In the genomic region with DNA sequence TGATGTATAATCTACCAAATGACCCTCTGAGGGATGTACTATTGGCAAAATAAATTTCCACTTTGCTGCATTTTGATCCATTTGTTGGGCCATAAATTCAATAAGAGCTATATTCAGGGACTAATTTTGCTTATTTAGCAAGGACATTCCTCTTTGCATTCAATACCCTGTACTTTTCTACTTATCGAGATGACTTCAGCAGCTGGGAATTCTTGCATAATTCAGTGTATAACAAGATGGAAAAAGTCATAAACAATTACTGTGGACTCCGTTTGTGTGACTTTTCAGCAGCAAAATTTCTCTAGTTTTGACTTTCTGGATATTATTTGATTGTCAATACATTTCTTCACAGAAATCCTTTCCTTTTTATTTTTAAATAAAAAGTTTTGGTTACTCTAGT, we compare ENCODE assay signal across 19 cellular contexts.
A peak's percentile ranks its signal among the peaks of the same experiment; 100 is the strongest.
DNase-seq lines count a peak whose midpoint lies in the region; TF ChIP-seq lines count a peak whose summit lies in the region.
"Had no signal": no experiment of that assay in that cellular context is flagged by ENCODE, and none has a peak within 500 bp of the region (broad histone marks: within the 10 kb centered on the region; RNA-seq: fewer than 3 reads in every experiment).

No MANE protein-coding gene starts in this region.

- intact Hi-C loops in CD14-positive monocyte (cut with micrococcal nuclease), result no loop called here

- TF ChIP-seq CTCF in AG04450 (IDR thresholded peaks at IDR 0.05; ENCODE audit: low read depth, low read length) (no peak), choroid plexus epithelial cell (conservative IDR thresholded peaks at IDR 0.05; ENCODE audit: low read depth, low read length) (no peak), CD14-positive monocyte (IDR thresholded peaks at IDR 0.05) (no peak)

- no peaks in the 10 kb centered on the region for H3K36me3 Mint-ChIP-seq in CD14-positive monocyte
- H3K36me3 Mint-ChIP-seq: CD4-positive, CD25-positive, alpha-beta regulatory T cell; CD8-positive, alpha-beta memory T cell had no signal

- no peak overlapping the region for H3K9ac ChIP-seq in adipocyte (ENCODE audit: low read length)
- H3K9ac ChIP-seq: BLaER1 treated with 17β-estradiol and CSF1 and Interleukin-3, amounts not matched to agents 10 nM and 100 nM had no signal

- no peaks in the 10 kb centered on the region for H3K27me3 Mint-ChIP-seq in CD14-positive monocyte (ENCODE audit: low read depth in 3 of 3)
- H3K27me3 Mint-ChIP-seq: B cell; CD4-positive, CD25-positive, alpha-beta regulatory T cell; CD8-positive, alpha-beta memory T cell had no signal

- H3K27me3 ChIP-seq in AG04450 (ENCODE audit: control insufficient read depth, insufficient read depth, low read length) (no peaks in the 10 kb centered on the region), adipocyte (replicated peaks; ENCODE audit: control insufficient read depth, insufficient read depth, low read length) (no peaks in the 10 kb centered on the region)
- H3K27me3 ChIP-seq: BLaER1 treated with 17β-estradiol and CSF1 and Interleukin-3, amounts not matched to agents 10 nM and 100 nM had no signal

- no peak overlapping the region for H3K27ac Mint-ChIP-seq in CD14-positive monocyte
- H3K27ac Mint-ChIP-seq: B cell; CD4-positive, CD25-positive, alpha-beta regulatory T cell; CD8-positive, alpha-beta memory T cell; H9 had no signal

- no peaks in the 10 kb centered on the region for H3K4me1 ChIP-seq in adipocyte (ENCODE audit: control insufficient read depth, insufficient read depth, low read length)
- H3K4me1 ChIP-seq: A549; BLaER1 treated with 17β-estradiol and CSF1 and Interleukin-3, amounts not matched to agents 10 nM and 100 nM had no signal

- H3K4me1 Mint-ChIP-seq in CD14-positive monocyte, result no peaks in the 10 kb centered on the region
- H3K4me1 Mint-ChIP-seq: B cell; CD4-positive, CD25-positive, alpha-beta regulatory T cell; CD8-positive, alpha-beta memory T cell had no signal

- POLR2A ChIA-PET in AG04450 (lab: Yijun Ruan, JAX), result no interaction called here

- peak; percentile 43 for DNase-seq in AG04450 (ENCODE audit: low read depth, low spot score)
- DNase-seq in adipocyte (ENCODE audit: low read depth), result peak; percentile 65
- peak; percentile 31 for DNase-seq in choroid plexus epithelial cell (ENCODE audit: low read depth)
- DNase-seq in iris pigment epithelial cell (ENCODE audit: low read depth), result peak; percentile 52
- no peak for DNase-seq in NCI-H2029 treated with DMSO at 0.1 percent for 48 hours (lab: John Stamatoyannopoulos, UW)
- no peak for DNase-seq in activated naive CD4-positive, alpha-beta T cell treated with anti-CD3 and anti-CD28 coated beads, Interleukin-2, amount 50 U/mL, for 16 hours
- no peak for DNase-seq in CD14-positive monocyte (ENCODE audit: low spot score)
- no peak for DNase-seq in NCI-H748 (lab: John Stamatoyannopoulos, UW; ENCODE audit: unreplicated experiment)
- DNase-seq: CD4-positive, CD25-positive, alpha-beta regulatory T cell; CD8-positive, alpha-beta memory T cell; COR-L47; DMS 273 treated with DMSO at 0.1 percent for 48 hours; DMS53; DND-41; H9 had no signal

- H3K9me3 ChIP-seq in AG04450 (ENCODE audit: control insufficient read depth, insufficient read depth, low read length) (no peaks in the 10 kb centered on the region), adipocyte (ENCODE audit: control insufficient read depth, low read length) (no peaks in the 10 kb centered on the region)
- H3K9me3 ChIP-seq: A549; BLaER1 treated with 17β-estradiol and CSF1 and Interleukin-3, amounts not matched to agents 10 nM and 100 nM had no signal

- no peak overlapping the region for H3K27ac ChIP-seq in AG04450 (ENCODE audit: low read depth, low read length)
- H3K27ac ChIP-seq: 22Rv1; A549; BLaER1 treated with 17β-estradiol and CSF1 and Interleukin-3, amounts not matched to agents 10 nM and 100 nM had no signal

- peaks cover 0 to 3% (median 0%) of the 10 kb centered on the region in 7 donors for H3K9me3 Mint-ChIP-seq in CD14-positive monocyte
- H3K9me3 Mint-ChIP-seq: H9 had no signal

- H3K4me3 ChIP-seq in AG04450 (ENCODE audit: low read depth, low read length), result no peak overlapping the region
- no peak overlapping the region for H3K4me3 ChIP-seq in adipocyte (ENCODE audit: low read length)
- H3K4me3 ChIP-seq in choroid plexus epithelial cell (ENCODE audit: low read depth, low read length), result no peak overlapping the region
- H3K4me3 ChIP-seq: A549; BLaER1 treated with 17β-estradiol and CSF1 and Interleukin-3, amounts not matched to agents 10 nM and 100 nM had no signal

- H3K36me3 ChIP-seq in adipocyte (ENCODE audit: control insufficient read depth, insufficient read depth, low read length, severe bottlenecking), result no peaks in the 10 kb centered on the region
- H3K36me3 ChIP-seq: BLaER1 treated with 17β-estradiol and CSF1 and Interleukin-3, amounts not matched to agents 10 nM and 100 nM had no signal

- H3K4me3 Mint-ChIP-seq in CD14-positive monocyte, result no peak overlapping the region
- H3K4me3 Mint-ChIP-seq: B cell; CD4-positive, CD25-positive, alpha-beta regulatory T cell; CD8-positive, alpha-beta memory T cell; H9 had no signal

- CTCF ChIA-PET in AG04450 (lab: Charles Lee), result interaction anchor here (0.9 to 1.4 kb wide), 2 partner anchors 65 to 584 kb away, joined by 4 to 5 read pairs; no protein-coding TSS in a partner anchor

Comparison
In these comparisons a context has a peak if more than half of its experiments do, and no peak if none do; other contexts are left out.
1. DNase-seq: peak in AG04450 (single experiment), adipocyte (single experiment), choroid plexus epithelial cell (single experiment) and iris pigment epithelial cell (single experiment); none in NCI-H2029 treated with DMSO at 0.1 percent for 48 hours (single experiment), activated naive CD4-positive, alpha-beta T cell treated with anti-CD3 and anti-CD28 coated beads, Interleukin-2, amount 50 U/mL, for 16 hours (single experiment), CD14-positive monocyte (single experiment) and NCI-H748 (single experiment).